Comparison of ENCODE assay signal across 13 cellular contexts in the genomic region with DNA sequence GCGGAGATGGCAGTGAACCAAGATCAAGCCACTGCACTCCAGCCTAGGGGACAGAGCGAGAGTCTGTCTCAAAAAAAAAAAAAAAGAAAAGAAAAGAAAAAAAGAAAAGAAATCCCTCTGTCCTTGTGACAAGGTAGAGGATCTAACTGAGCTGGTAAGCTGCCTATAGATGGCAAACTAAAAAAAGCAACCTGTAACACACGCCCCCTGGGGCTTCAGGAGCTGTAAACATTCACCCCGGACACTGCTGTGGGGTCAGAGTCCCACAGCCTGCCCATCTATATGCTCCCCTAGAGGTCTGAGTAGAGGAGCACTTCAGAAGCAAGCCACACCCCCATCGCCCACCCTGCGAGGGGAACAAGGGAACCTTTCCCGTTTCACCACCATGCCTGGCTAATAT. TPM values are rescaled to one million over a fixed set of nuclear protein-coding genes. Genes with fewer than 3 reads are reported as not detected.
DNase-seq lines count a peak whose midpoint lies in the region; ATAC-seq and TF ChIP-seq lines count a peak whose summit lies in the region.
"Had no signal": no experiment of that assay in that cellular context is flagged by ENCODE, and none has a peak within 500 bp of the region (broad histone marks: within the 10 kb centered on the region; RNA-seq: fewer than 3 reads in every experiment).

No MANE protein-coding gene starts in this region.

- no peak overlapping the region for H3K27ac Mint-ChIP-seq in activated CD8-positive, alpha-beta T cell treated with anti-CD3 and anti-CD28 coated beads, Interleukin-2, amount 10 ng/mL, durations not matched to agents 7 days and 5 days
- H3K27ac Mint-ChIP-seq: B cell; CD4-positive, alpha-beta T cell had no signal

- DNase-seq in HAP-1 (ENCODE audit: low spot score in 2 of 2) (no peak), MM.1S (no peak)
- DNase-seq in activated CD8-positive, alpha-beta T cell treated with anti-CD3 and anti-CD28 coated beads, Interleukin-2, amount 10 ng/mL, durations not matched to agents 7 days and 5 days = no peak
- DNase-seq: Caco-2; CD4-positive, alpha-beta T cell; DMS79; GDM1; GM23248 had no signal

- TF ChIP-seq CTCF in HEK293 (tag by site-specific recombination; IDR thresholded peaks at IDR 0.05) (no peak), MM.1S (IDR thresholded peaks at IDR 0.05; ENCODE audit: low read length) (no peak)

- in situ Hi-C loops in HAP-1 (cut with MboI; ENCODE audit: low sequenced_read_pairs) = no loop called here

- no peaks in the 10 kb centered on the region for H3K27me3 ChIP-seq in BLaER1 treated with 17β-estradiol and CSF1 and Interleukin-3, amounts not matched to agents 10 nM and 100 nM
- H3K27me3 ChIP-seq in iPS-15b (ENCODE audit: control insufficient read depth, insufficient read depth, low read length) = no peaks in the 10 kb centered on the region
- H3K27me3 ChIP-seq in HAP-1 (ENCODE audit: low read depth) = no peaks in the 10 kb centered on the region
- peaks cover 36% of the 10 kb centered on the region for H3K27me3 ChIP-seq in MM.1S (replicated peaks; ENCODE audit: insufficient read depth, low read length)

- CTCF ChIA-PET in HEK293 (lab: Yijun Ruan, JAX) = interaction anchor here (1.9 to 4.3 kb wide), 2 partner anchors 7 to 57 kb away, joined by 10 to 58 read pairs; no protein-coding TSS in a partner anchor
- CTCF ChIA-PET in activated CD8-positive, alpha-beta T cell treated with anti-CD3 and anti-CD28 coated beads, Interleukin-2, amount 10 ng/mL, durations not matched to agents 7 days and 5 days (lab: Charles Lee) = interaction anchor here (1.1 to 5.3 kb wide), 2 partner anchors 52 to 57 kb away, joined by 3 to 63 read pairs; a partner anchor contains a TSS

- POLR2A ChIA-PET in HEK293 (lab: Yijun Ruan, JAX) = interaction anchor here (1.4 kb wide), 1 partner anchor 55 kb away, joined by 4 read pairs; a partner anchor contains a TSS
- POLR2A ChIA-PET in activated CD8-positive, alpha-beta T cell treated with anti-CD3 and anti-CD28 coated beads, Interleukin-2, amount 10 ng/mL, durations not matched to agents 7 days and 5 days (lab: Charles Lee) = interaction anchor here (0.6 kb wide), 1 partner anchor 25 kb away, joined by 4 read pairs; no protein-coding TSS in a partner anchor

- H3K9me2 ChIP-seq in MM.1S (replicated peaks; ENCODE audit: insufficient read depth, low read length) = no peaks in the 10 kb centered on the region

- H2AFZ ChIP-seq in MM.1S (ENCODE audit: low read length) = no peak overlapping the region
- H2AFZ ChIP-seq: GM23248 had no signal

- peaks cover under 1% of the 10 kb centered on the region for H3K36me3 Mint-ChIP-seq in activated CD8-positive, alpha-beta T cell treated with anti-CD3 and anti-CD28 coated beads, Interleukin-2, amount 10 ng/mL, durations not matched to agents 7 days and 5 days (ENCODE audit: low read depth)

- H3K36me3 ChIP-seq in BLaER1 treated with 17β-estradiol and CSF1 and Interleukin-3, amounts not matched to agents 10 nM and 100 nM = no peaks in the 10 kb centered on the region
- H3K36me3 ChIP-seq in HEK293 (ENCODE audit: control insufficient read depth in 2 of 2, insufficient read depth in 1 of 2, low read length in 2 of 2) = no peaks in the 10 kb centered on the region
- no peaks in the 10 kb centered on the region for H3K36me3 ChIP-seq in iPS-15b (ENCODE audit: control insufficient read depth, insufficient read depth, low read length)
- H3K36me3 ChIP-seq in HAP-1 (replicated peaks) = no peaks in the 10 kb centered on the region
- no peaks in the 10 kb centered on the region for H3K36me3 ChIP-seq in MM.1S (replicated peaks; ENCODE audit: insufficient read depth, low read length)

- no peaks in the 10 kb centered on the region for H3K79me2 ChIP-seq in MM.1S (ENCODE audit: low read length)

- H3K27ac ChIP-seq in BLaER1 treated with 17β-estradiol and CSF1 and Interleukin-3, amounts not matched to agents 10 nM and 100 nM = no peak overlapping the region; a peak in 1 of 22 replicates
- H3K27ac ChIP-seq in HEK293 (ENCODE audit: extremely low read depth, low read depth, low read length) (no peak overlapping the region), MM.1S (ENCODE audit: low read length) (no peak overlapping the region)
- H3K27ac ChIP-seq: C4-2B, GM23248 had no signal

- H3K4me1 ChIP-seq in BLaER1 treated with 17β-estradiol and CSF1 and Interleukin-3, amounts not matched to agents 10 nM and 100 nM = peaks cover 19 to 50% (median 31%) of the 10 kb centered on the region in 10 experiments
- H3K4me1 ChIP-seq in HEK293 (ENCODE audit: control insufficient read depth, insufficient read depth, low read length) (no peaks in the 10 kb centered on the region), iPS-15b (ENCODE audit: control insufficient read depth, insufficient read depth, low read length) (peaks cover 3% of the 10 kb centered on the region), HAP-1 (peaks cover 4% of the 10 kb centered on the region), MM.1S (ENCODE audit: low read length) (0 out of 2 replicates have a peak, but pooled peaks cover 4% of the 10 kb centered on the region)

- H4K20me1 ChIP-seq in BLaER1 treated with 17β-estradiol and CSF1 and Interleukin-3, amounts not matched to agents 10 nM and 100 nM = no peaks in the 10 kb centered on the region
- no peaks in the 10 kb centered on the region for H4K20me1 ChIP-seq in MM.1S (ENCODE audit: insufficient read depth, low read length)

- no peaks in the 10 kb centered on the region for H3K9me3 Mint-ChIP-seq in activated CD8-positive, alpha-beta T cell treated with anti-CD3 and anti-CD28 coated beads, Interleukin-2, amount 10 ng/mL, durations not matched to agents 7 days and 5 days (ENCODE audit: insufficient read depth)
- H3K9me3 Mint-ChIP-seq: CD4-positive, alpha-beta T cell had no signal

- peak overlapping the region in 8 of 11 experiments; percentile 1 to 73 (median 31); a peak in 8 of 22 replicates for H3K4me2 ChIP-seq in BLaER1 treated with 17β-estradiol and CSF1 and Interleukin-3, amounts not matched to agents 10 nM and 100 nM
- no peak overlapping the region for H3K4me2 ChIP-seq in MM.1S (ENCODE audit: low read depth, low read length)

- H3K9ac ChIP-seq in BLaER1 treated with 17β-estradiol and CSF1 and Interleukin-3, amounts not matched to agents 10 nM and 100 nM = no peak overlapping the region
- H3K9ac ChIP-seq in iPS-15b (ENCODE audit: low read depth, low read length) (peak overlapping the region; percentile 37), MM.1S (ENCODE audit: low read length) (no peak overlapping the region)
- H3K9ac ChIP-seq: GM23248 had no signal

- H3K4me1 Mint-ChIP-seq in activated CD8-positive, alpha-beta T cell treated with anti-CD3 and anti-CD28 coated beads, Interleukin-2, amount 10 ng/mL, durations not matched to agents 7 days and 5 days (ENCODE audit: low read depth) = peaks cover 10% of the 10 kb centered on the region

- H3K4me3 Mint-ChIP-seq in activated CD8-positive, alpha-beta T cell treated with anti-CD3 and anti-CD28 coated beads, Interleukin-2, amount 10 ng/mL, durations not matched to agents 7 days and 5 days = no peak overlapping the region
- H3K4me3 Mint-ChIP-seq: B cell; CD4-positive, alpha-beta T cell had no signal

- H3K4me3 ChIP-seq in BLaER1 treated with 17β-estradiol and CSF1 and Interleukin-3, amounts not matched to agents 10 nM and 100 nM = no peak overlapping the region
- H3K4me3 ChIP-seq in HEK293 (ENCODE audit: low read depth, low read length) (no peak overlapping the region), iPS-15b (ENCODE audit: low read depth, low read length) (no peak overlapping the region), HAP-1 (no peak overlapping the region), MM.1S (ENCODE audit: low read length) (no peak overlapping the region)
- H3K4me3 ChIP-seq: GM23248 had no signal

- H3K9me3 ChIP-seq in BLaER1 treated with 17β-estradiol and CSF1 and Interleukin-3, amounts not matched to agents 10 nM and 100 nM (replicated peaks in 1 of 11) = no peaks in the 10 kb centered on the region
- H3K9me3 ChIP-seq in HEK293 (ENCODE audit: control insufficient read depth, insufficient read depth, low read depth, low read length) (no peaks in the 10 kb centered on the region), iPS-15b (ENCODE audit: control insufficient read depth, insufficient read depth, low read length) (no peaks in the 10 kb centered on the region), HAP-1 (no peaks in the 10 kb centered on the region), MM.1S (replicated peaks; ENCODE audit: insufficient read depth, low read length) (no peaks in the 10 kb centered on the region)
- H3K9me3 ChIP-seq: Caco-2 had no signal

- ATAC-seq in activated CD8-positive, alpha-beta T cell treated with anti-CD3 and anti-CD28 coated beads, Interleukin-2, amount 10 ng/mL, durations not matched to agents 7 days and 5 days = no peak

- peaks cover 4% of the 10 kb centered on the region; the same call in 1 of the 2 replicates for H3F3A ChIP-seq in MM.1S (ENCODE audit: insufficient read depth, low read length)

- peaks cover 4% of the 10 kb centered on the region for H3K27me3 Mint-ChIP-seq in activated CD8-positive, alpha-beta T cell treated with anti-CD3 and anti-CD28 coated beads, Interleukin-2, amount 10 ng/mL, durations not matched to agents 7 days and 5 days (ENCODE audit: low read depth)
- H3K27me3 Mint-ChIP-seq: CD4-positive, alpha-beta T cell had no signal

TF ChIP-seq in HEK293, 187 proteins besides CTCF, POLR2A, EP300 and RAD21:
- TF ChIP-seq GLIS1 (tag by site-specific recombination; IDR thresholded peaks at IDR 0.05) = peak; percentile 60
- TF ChIP-seq ZBTB17 (tag by site-specific recombination; IDR thresholded peaks at IDR 0.05) = no peak
- no peak for TF ChIP-seq RBAK (tag by site-specific recombination; IDR thresholded peaks at IDR 0.05)

RNA-seq across cellular contexts. Expression of a gene that starts 4.3 kb away (rescaled TPM):
- 10 to 100 TPM; 30.1 to 34.5 TPM for total RNA-seq in activated CD8-positive, alpha-beta T cell treated with anti-CD3 and anti-CD28 coated beads, Interleukin-2, amount 10 ng/mL, durations not matched to agents 7 days and 5 days

RNA-seq across cellular contexts. Expression of a gene that starts 13.2 kb away (rescaled TPM):
- 100 to 1,000 TPM; 199 to 215 TPM for total RNA-seq in activated CD8-positive, alpha-beta T cell treated with anti-CD3 and anti-CD28 coated beads, Interleukin-2, amount 10 ng/mL, durations not matched to agents 7 days and 5 days

RNA-seq across cellular contexts. Expression of a gene that starts 49.8 kb away (rescaled TPM):
- total RNA-seq in activated CD8-positive, alpha-beta T cell treated with anti-CD3 and anti-CD28 coated beads, Interleukin-2, amount 10 ng/mL, durations not matched to agents 7 days and 5 days = not detected
- total RNA-seq: B cell; CD4-positive, alpha-beta T cell had no signal

RNA-seq across cellular contexts. Expression of a gene that starts 54.7 kb away (rescaled TPM):
- 100 to 1,000 TPM; 462 to 469 TPM for total RNA-seq in activated CD8-positive, alpha-beta T cell treated with anti-CD3 and anti-CD28 coated beads, Interleukin-2, amount 10 ng/mL, durations not matched to agents 7 days and 5 days
